ENCODE assay signal across 11 cellular contexts in the genomic region with DNA sequence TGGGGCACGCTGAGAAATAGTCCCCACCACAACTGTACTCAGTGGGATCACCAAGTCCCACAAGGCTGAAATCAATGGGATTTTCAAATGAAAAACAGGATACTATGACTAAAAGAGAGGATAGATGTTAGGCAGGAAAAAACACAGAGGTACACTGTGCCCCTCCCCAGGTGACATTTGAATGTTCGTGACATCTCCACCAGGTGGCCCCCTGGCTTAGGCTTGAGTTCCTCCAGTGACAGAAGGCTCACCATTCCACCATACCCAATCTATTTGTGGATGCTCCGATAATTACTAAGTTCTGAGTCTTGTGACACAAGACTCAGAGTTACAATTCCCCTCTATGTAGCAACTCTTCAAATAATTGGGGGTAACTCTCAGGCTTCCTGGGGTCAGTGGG.
A peak's percentile ranks its signal among the peaks of the same experiment; 100 is the strongest.
DNase-seq lines count a peak whose midpoint lies in the region; ATAC-seq, FAIRE-seq and TF ChIP-seq lines count a peak whose summit lies in the region.
"Had no signal": no experiment of that assay in that cellular context is flagged by ENCODE, and none has a peak within 500 bp of the region (broad histone marks: within the 10 kb centered on the region; RNA-seq: fewer than 3 reads in every experiment).

No MANE protein-coding gene starts in this region.

- H3K4me3 ChIP-seq in breast epithelium (no peak overlapping the region), brain microvascular endothelial cell (ENCODE audit: low read depth, low read length) (no peak overlapping the region), small intestine (ENCODE audit: low read depth in 1 of 2, low read length in 2 of 2) (no peak overlapping the region)
- H3K4me3 ChIP-seq: mucosa of descending colon, tibial nerve had no signal

- BruUV-seq in MCF 10A (replicated peaks; lab: Mats Ljungman, UMichigan), result no TSS peak

- no peaks in the 10 kb centered on the region for H3K4me1 ChIP-seq in breast epithelium
- H3K4me1 ChIP-seq in small intestine (ENCODE audit: control insufficient read depth in 2 of 2, insufficient read depth in 1 of 2, low read depth in 1 of 2, low read length in 1 of 2), result no peaks in the 10 kb centered on the region

- POLR2A ChIA-PET in MCF 10A (lab: Yijun Ruan, JAX), result no interaction called here

- H3K9me3 Mint-ChIP-seq in MCF 10A (ENCODE audit: unreplicated experiment), result no peaks in the 10 kb centered on the region

- CTCF ChIA-PET in MCF 10A (lab: Yijun Ruan, JAX), result interaction anchor here (0.7 to 9.1 kb wide), 8 partner anchors 13 to 545 kb away, joined by 3 to 193 read pairs (median 4); no protein-coding TSS in a partner anchor

- peak; percentile 54 for DNase-seq in MCF 10A (ENCODE audit: unreplicated experiment)
- DNase-seq in breast epithelium (ENCODE audit: low spot score in 2 of 2), result no peak
- peak; percentile 26 to 33 for DNase-seq in Kasumi-1 (lab: John Stamatoyannopoulos, UW)
- no peak for DNase-seq in brain microvascular endothelial cell
- DNase-seq in small intestine, result peak; percentile 20
- DNase-seq in activated CD8-positive, alpha-beta memory T cell treated with anti-CD3 and anti-CD28 coated beads, Interleukin-2, amount 50 U/mL, for 48 hours, result no peak
- no peak for DNase-seq in NOMO-1 (lab: John Stamatoyannopoulos, UW; ENCODE audit: unreplicated experiment in 2 of 2)
- DNase-seq: amygdala had no signal

- H3K27me3 ChIP-seq in breast epithelium, result no peaks in the 10 kb centered on the region
- H3K27me3 ChIP-seq in brain microvascular endothelial cell (replicated peaks), result no peaks in the 10 kb centered on the region
- peaks cover 0 to 2% of the 10 kb centered on the region in 2 donors for H3K27me3 ChIP-seq in small intestine (ENCODE audit: control insufficient read depth in 2 of 2, insufficient read depth in 2 of 2, low read length in 2 of 2)

- H3K27me3 Mint-ChIP-seq in MCF 10A (ENCODE audit: insufficient read depth, unreplicated experiment), result no peaks in the 10 kb centered on the region

- no peak overlapping the region for H3K4me3 Mint-ChIP-seq in MCF 10A (ENCODE audit: unreplicated experiment)

- intact Hi-C loops in MCF 10A (cut with micrococcal nuclease) (loop anchor here (1.0 to 10.0 kb wide), 2 partner anchors 41 to 130 kb away; no protein-coding TSS in a partner anchor), breast epithelium (cut with DNase I; ENCODE audit: low total_unique reads) (no loop called here)

- no peak overlapping the region for H3K27ac Mint-ChIP-seq in MCF 10A (ENCODE audit: low read depth, unreplicated experiment)

- H3K9me3 ChIP-seq in breast epithelium (no peaks in the 10 kb centered on the region), small intestine (ENCODE audit: control insufficient read depth, low read depth) (no peaks in the 10 kb centered on the region)
- H3K9me3 ChIP-seq: mucosa of descending colon, tibial nerve had no signal

- H3K4me1 Mint-ChIP-seq in MCF 10A (ENCODE audit: insufficient read depth, unreplicated experiment), result peaks cover 12% of the 10 kb centered on the region

- H3K27ac ChIP-seq in breast epithelium (no peak overlapping the region), brain microvascular endothelial cell (no peak overlapping the region), small intestine (ENCODE audit: low read depth in 1 of 2, low read length in 1 of 2) (no peak overlapping the region)
- H3K27ac ChIP-seq: tibial nerve had no signal

- no peak for FAIRE-seq in small intestine (lab: Jason Lieb, UNC)

- peaks cover 8% of the 10 kb centered on the region for H3K36me3 Mint-ChIP-seq in MCF 10A (ENCODE audit: insufficient read depth, unreplicated experiment)

- WGBS in small intestine, 3 donors, result 43 to 61% (median 51%) methylated on average over 3 of the region's 3 CpGs

- H3K36me3 ChIP-seq in breast epithelium, result no peaks in the 10 kb centered on the region
- H3K36me3 ChIP-seq in brain microvascular endothelial cell (replicated peaks), result no peaks in the 10 kb centered on the region
- H3K36me3 ChIP-seq in small intestine (ENCODE audit: control insufficient read depth in 2 of 2, insufficient read depth in 2 of 2, low read length in 2 of 2), result no peaks in the 10 kb centered on the region
- H3K36me3 ChIP-seq: tibial nerve had no signal

- in situ Hi-C loops in brain microvascular endothelial cell (cut with HindIII; ENCODE audit: low pct_ligation_motif_present, low sequenced_read_pairs), result no loop called here

- no peak for TF ChIP-seq POLR2A in breast epithelium (IDR thresholded peaks at IDR 0.05)

- TF ChIP-seq CTCF in MCF 10A (IDR thresholded peaks at IDR 0.05; ENCODE audit: unreplicated experiment), result peak; percentile 43
- TF ChIP-seq CTCF in breast epithelium (IDR thresholded peaks at IDR 0.05), result no peak
- peak; percentile 39 for TF ChIP-seq CTCF in brain microvascular endothelial cell (IDR thresholded peaks at IDR 0.05; ENCODE audit: low read depth, low read length, missing control alignments)

- ATAC-seq in GM21528 (IDR thresholded peaks at IDR 0.05; ENCODE audit: low FRiP score, unreplicated experiment), result no peak
- ATAC-seq: mucosa of descending colon had no signal

Comparison
In these comparisons a context has a peak if more than half of its experiments do, and no peak if none do; other contexts are left out.
1. DNase-seq: peak in MCF 10A (single experiment), Kasumi-1 (2 of 2) and small intestine (single experiment); none in breast epithelium (0 of 2), brain microvascular endothelial cell (single experiment), activated CD8-positive, alpha-beta memory T cell treated with anti-CD3 and anti-CD28 coated beads, Interleukin-2, amount 50 U/mL, for 48 hours (single experiment) and NOMO-1 (0 of 2).
2. CTCF ChIP-seq: peak in MCF 10A (single experiment) and brain microvascular endothelial cell (single experiment); none in breast epithelium (0 of 3).